29 cellular contexts compared by ENCODE assay signal in genomic region chr4:69738872-69739271, GRCh38. TPM values are rescaled to one million over a fixed set of nuclear protein-coding genes. Genes with fewer than 3 reads are reported as not detected.
"Had no signal": no experiment of that assay in that cellular context is flagged by ENCODE, and none has a peak within 500 bp of the region (broad histone marks: within the 10 kb centered on the region; RNA-seq: fewer than 3 reads in every experiment).

No MANE protein-coding gene starts in this region.

- DNase-seq: heart left ventricle; hypothalamus; immature natural killer cell; kidney; left ventricle myocardium superior; lower lobe of right lung; mesendoderm; naive B cell; natural killer cell; nephron progenitor cell; ovary; stimulated activated CD4-positive, alpha-beta T cell treated with anti-CD3 and anti-CD28 coated beads, Interleukin-12 subunit alpha, Interleukin-12 subunit beta, amount 100 ng/mL, for 4 hours; stimulated activated CD4-positive, alpha-beta T cell treated with anti-CD3 and anti-CD28 coated beads, Interleukin-15, amount 100 ng/mL, for 24 hours; stimulated activated CD4-positive, alpha-beta T cell treated with anti-CD3 and anti-CD28 coated beads, Interleukin-2, amount 100 ng/mL, for 24 hours; stimulated activated CD4-positive, alpha-beta T cell treated with anti-CD3 and anti-CD28 coated beads, Interleukin-4, amount 100 ng/mL, for 1 hour; stimulated activated naive B cell treated with anti-CD40 and anti-IgM and Interleukin-4, amounts not matched to agents 10 μg/mL and 1 μg/mL and 100 μg/mL, for 72 hours; stimulated activated naive CD8-positive, alpha-beta T cell treated with anti-CD3 and anti-CD28 coated beads, Interleukin-15, Interleukin-2, amounts not matched to agents 100 U/mL and 50 U/mL, for 24 hours; stomach; testis; thyroid gland; trophoblast cell; upper lobe of right lung had no signal

- ATAC-seq: heart left ventricle; left ventricle myocardium superior; lower lobe of right lung; natural killer cell; sciatic nerve; stimulated activated naive B cell treated with anti-CD40 and anti-IgM and Interleukin-4, amounts not matched to agents 10 μg/mL and 1 μg/mL and 100 μg/mL, for 72 hours; stimulated activated naive CD8-positive, alpha-beta T cell treated with anti-CD3 and anti-CD28 coated beads, Interleukin-15, Interleukin-2, amounts not matched to agents 100 U/mL and 50 U/mL, for 24 hours; upper lobe of right lung had no signal

- H3K27me3 ChIP-seq: heart left ventricle, neural progenitor cell, ovary, right atrium auricular region, stomach, testis, thyroid gland, upper lobe of right lung had no signal

- H3K9me3 Mint-ChIP-seq: nephron progenitor cell, neural progenitor cell had no signal

- H3K4me1 ChIP-seq: heart left ventricle, lower lobe of right lung, neural progenitor cell, right atrium auricular region, stomach, testis, thyroid gland, upper lobe of right lung had no signal

- H3K36me3 Mint-ChIP-seq: mesothelial cell of epicardium; naive B cell; neural progenitor cell; stimulated activated naive B cell treated with anti-CD40 and anti-IgM and Interleukin-4, amounts not matched to agents 10 μg/mL and 1 μg/mL and 100 μg/mL, for 72 hours had no signal

- H3K9me3 ChIP-seq: heart left ventricle, lower lobe of right lung, ovary, testis, thyroid gland, upper lobe of right lung had no signal

- H3K27ac ChIP-seq: heart left ventricle, lower lobe of right lung, neural progenitor cell, ovary, right atrium auricular region, skin epidermis, stomach, testis, thyroid gland, upper lobe of right lung had no signal

- H3K9ac ChIP-seq: neural progenitor cell had no signal

- H3K4me3 ChIP-seq: heart left ventricle, lower lobe of right lung, neural progenitor cell, ovary, right atrium auricular region, skin epidermis, stomach, testis, thyroid gland, upper lobe of right lung had no signal

- H3K27me3 Mint-ChIP-seq: naive B cell; progenitor cell of endocrine pancreas; stimulated activated naive B cell treated with anti-CD40 and anti-IgM and Interleukin-4, amounts not matched to agents 10 μg/mL and 1 μg/mL and 100 μg/mL, for 72 hours had no signal

- H3K4me1 Mint-ChIP-seq: naive B cell; nephron progenitor cell; neural progenitor cell; stimulated activated naive B cell treated with anti-CD40 and anti-IgM and Interleukin-4, amounts not matched to agents 10 μg/mL and 1 μg/mL and 100 μg/mL, for 72 hours had no signal

- H3K27ac Mint-ChIP-seq: mesothelial cell of epicardium; naive B cell; nephron progenitor cell; neural progenitor cell; progenitor cell of endocrine pancreas; stimulated activated naive B cell treated with anti-CD40 and anti-IgM and Interleukin-4, amounts not matched to agents 10 μg/mL and 1 μg/mL and 100 μg/mL, for 72 hours had no signal

- H3K4me3 Mint-ChIP-seq: immature natural killer cell; mesothelial cell of epicardium; naive B cell; natural killer cell; nephron progenitor cell; neural progenitor cell; stimulated activated naive B cell treated with anti-CD40 and anti-IgM and Interleukin-4, amounts not matched to agents 10 μg/mL and 1 μg/mL and 100 μg/mL, for 72 hours had no signal

- H3K36me3 ChIP-seq: heart left ventricle, lower lobe of right lung, neural progenitor cell, ovary, right atrium auricular region, stomach, thyroid gland, upper lobe of right lung had no signal

RNA-seq across cellular contexts. Expression of gene SULT1B1, which starts 21.5 kb away (rescaled TPM):
- total RNA-seq: renal cortical epithelial cell had no signal
